8 cellular contexts compared by ENCODE assay signal in genomic region chr5:154756203-154756870, GRCh38. TPM values are rescaled to one million over a fixed set of nuclear protein-coding genes. Genes with fewer than 3 reads are reported as not detected.
A peak's percentile ranks its signal among the peaks of the same experiment; 100 is the strongest.
DNase-seq lines count a peak whose midpoint lies in the region; TF ChIP-seq lines count a peak whose summit lies in the region.

No MANE protein-coding gene starts in this region.

- WGBS in esophagus squamous epithelium, 2 donors = 0% methylated on average over 16 to 20 of the region's 48 CpGs
- WGBS in transverse colon (ENCODE audit: low coverage in 1 of 2), 2 donors = 0% methylated on average over 36 of the region's 48 CpGs; no CpG with 5 or more reads in 1 of the 2 donors

- H3K4me1 Mint-ChIP-seq in CD8-positive, alpha-beta memory T cell = peaks cover 57 to 61% (median 59%) of the 10 kb centered on the region in 3 donors
- H3K4me1 Mint-ChIP-seq in nephron progenitor cell = peaks cover 61% of the 10 kb centered on the region

- TF ChIP-seq POLR2A in esophagus squamous epithelium (IDR thresholded peaks at IDR 0.05) (no peak), transverse colon (IDR thresholded peaks at IDR 0.05) (peak; percentile 41)

- peaks cover 35% of the 10 kb centered on the region for H4K20me1 ChIP-seq in MM.1S (ENCODE audit: insufficient read depth, low read length)

- no peaks in the 10 kb centered on the region for H3K27me3 ChIP-seq in CD8-positive, alpha-beta memory T cell (ENCODE audit: insufficient read depth, low read length, poor library complexity, severe bottlenecking)
- H3K27me3 ChIP-seq in MM.1S (replicated peaks; ENCODE audit: insufficient read depth, low read length) (no peaks in the 10 kb centered on the region), esophagus squamous epithelium (no peaks in the 10 kb centered on the region), transverse colon (no peaks in the 10 kb centered on the region)

- in situ Hi-C loops in transverse colon (cut with MboI; ENCODE audit: low pct_ligation_motif_present in 1 of 4, low pct_unique_long_range_greater_than_20kb in 1 of 4, low sequenced_read_pairs in 3 of 4) = loop anchor here in 1 of 4 donors (10.0 kb wide), 1 partner anchor 98 kb away; the partner anchor contains the start of genes CNOT8 and FAXDC2

- peak overlapping the region; percentile 53 for H3K4me2 ChIP-seq in MM.1S (ENCODE audit: low read depth, low read length)

- peak overlapping the region; percentile 87 to 98 (median 96) for H3K27ac Mint-ChIP-seq in CD8-positive, alpha-beta memory T cell
- H3K27ac Mint-ChIP-seq in nephron progenitor cell = peak overlapping the region; percentile 93

- peak overlapping the region; percentile 23 for H2AFZ ChIP-seq in MM.1S (ENCODE audit: low read length)

- TF ChIP-seq EP300 in transverse colon (IDR thresholded peaks at IDR 0.05; ENCODE audit: low read depth) = no peak

- H3F3A ChIP-seq in MM.1S (ENCODE audit: insufficient read depth, low read length) = peaks cover 29% of the 10 kb centered on the region

- H3K4me1 ChIP-seq in CD8-positive, alpha-beta memory T cell (ENCODE audit: insufficient read depth, low read length) = peaks cover 50% of the 10 kb centered on the region
- H3K4me1 ChIP-seq in MM.1S (ENCODE audit: low read length) (peaks cover 41% of the 10 kb centered on the region), esophagus squamous epithelium (peaks cover 17 to 61% (median 51%) of the 10 kb centered on the region in 3 donors), transverse colon (peaks cover 15 to 55% (median 46%) of the 10 kb centered on the region in 4 donors)

- POLR2A ChIA-PET in CD8-positive, alpha-beta memory T cell (lab: Charles Lee) = no interaction called here

- no peaks in the 10 kb centered on the region for H3K36me3 ChIP-seq in CD8-positive, alpha-beta memory T cell (ENCODE audit: insufficient read depth, low read length)
- H3K36me3 ChIP-seq in MM.1S (replicated peaks; ENCODE audit: insufficient read depth, low read length) (no peaks in the 10 kb centered on the region), esophagus squamous epithelium (no peaks in the 10 kb centered on the region), transverse colon (no peaks in the 10 kb centered on the region)

- H3K79me2 ChIP-seq in MM.1S (ENCODE audit: low read length) = peaks cover 72% of the 10 kb centered on the region

- H3K9ac ChIP-seq in MM.1S (ENCODE audit: low read length) = peak overlapping the region; percentile 96

- peak; percentile 10 to 59 (median 31) for DNase-seq in CD8-positive, alpha-beta memory T cell
- DNase-seq in MM.1S (peak; percentile 40), esophagus squamous epithelium (lab: John Stamatoyannopoulos, UW) (no peak), nephron progenitor cell (peak; percentile 51), transverse colon (peak; percentile 60), SKM-1 treated with dmso at 0.1 percent for 144 hours (lab: John Stamatoyannopoulos, UW; ENCODE audit: unreplicated experiment) (no peak), NCI-H2196 treated with DMSO at 0.1 percent for 48 hours (lab: John Stamatoyannopoulos, UW; ENCODE audit: unreplicated experiment) (no peak)
- peak; percentile 64 for DNase-seq in activated T-cell treated with anti-CD3 and anti-CD28 coated beads, Interleukin-2, amount 50 U/mL, for 1 hour

- intact Hi-C loops in esophagus squamous epithelium (cut with DNase I) (loop anchor here (10.0 kb wide), 1 partner anchor 58 kb away; no protein-coding TSS in a partner anchor), transverse colon (cut with DNase I; ENCODE audit: low total_unique reads) (loop anchor here (5.0 kb wide), 2 partner anchors 74 to 101 kb away; partner anchors contain the start of gene CNOT8)

- H3K36me3 Mint-ChIP-seq in CD8-positive, alpha-beta memory T cell = peaks cover 0 to 12% (median 0%) of the 10 kb centered on the region in 3 donors
- no peaks in the 10 kb centered on the region for H3K36me3 Mint-ChIP-seq in nephron progenitor cell (ENCODE audit: low read depth)

- CTCF ChIA-PET in CD8-positive, alpha-beta memory T cell (lab: Charles Lee) = no interaction called here

- H3K9me3 Mint-ChIP-seq in CD8-positive, alpha-beta memory T cell = no peaks in the 10 kb centered on the region
- H3K9me3 Mint-ChIP-seq in nephron progenitor cell = no peaks in the 10 kb centered on the region

- TF ChIP-seq CTCF in MM.1S (IDR thresholded peaks at IDR 0.05; ENCODE audit: low read length) (no peak), esophagus squamous epithelium (IDR thresholded peaks at IDR 0.05) (no peak), nephron progenitor cell (IDR thresholded peaks at IDR 0.05) (no peak), transverse colon (IDR thresholded peaks at IDR 0.05) (no peak)

- H3K4me3 Mint-ChIP-seq in CD8-positive, alpha-beta memory T cell = peak overlapping the region; percentile 90 to 100 (median 96)
- H3K4me3 Mint-ChIP-seq in nephron progenitor cell = peak overlapping the region; percentile 96

- H3K4me3 ChIP-seq in CD8-positive, alpha-beta memory T cell (ENCODE audit: low read length) = peak overlapping the region; percentile 85
- H3K4me3 ChIP-seq in MM.1S (ENCODE audit: low read length) (peak overlapping the region; percentile 89), esophagus squamous epithelium (peak overlapping the region; percentile 75 to 100 (median 89)), transverse colon (peak overlapping the region; percentile 92 to 98 (median 98))

- H3K27ac ChIP-seq in CD8-positive, alpha-beta memory T cell (ENCODE audit: low read depth, low read length) = peak overlapping the region; percentile 93
- H3K27ac ChIP-seq in MM.1S (ENCODE audit: low read length) = peak overlapping the region; percentile 56
- peak overlapping the region; percentile 94 to 99 (median 99) for H3K27ac ChIP-seq in esophagus squamous epithelium
- H3K27ac ChIP-seq in transverse colon = peak overlapping the region; percentile 98 to 100 (median 99)

- no peaks in the 10 kb centered on the region for H3K9me3 ChIP-seq in CD8-positive, alpha-beta memory T cell (ENCODE audit: low read length)
- H3K9me3 ChIP-seq in MM.1S (replicated peaks; ENCODE audit: insufficient read depth, low read length) (no peaks in the 10 kb centered on the region), esophagus squamous epithelium (no peaks in the 10 kb centered on the region), transverse colon (no peaks in the 10 kb centered on the region)

- no peaks in the 10 kb centered on the region for H3K9me2 ChIP-seq in MM.1S (replicated peaks; ENCODE audit: insufficient read depth, low read length)

- no peaks in the 10 kb centered on the region for H3K27me3 Mint-ChIP-seq in CD8-positive, alpha-beta memory T cell
- peaks cover 4% of the 10 kb centered on the region for H3K27me3 Mint-ChIP-seq in nephron progenitor cell (ENCODE audit: low read depth, poor library complexity)

RNA-seq across cellular contexts. Expression of gene LARP1, which starts 1.2 kb away (rescaled TPM):
- total RNA-seq in CD8-positive, alpha-beta memory T cell = 100 to 1,000 TPM; 329 to 344 TPM
- 28.4 TPM for polyA plus RNA-seq in CD8-positive, alpha-beta memory T cell
- 100 to 1,000 TPM in 1 of 4 donors, 10 to 100 TPM in 3; 81.7 to 105 (median 95.2) TPM for total RNA-seq in esophagus squamous epithelium
- 100 to 1,000 TPM in 2 of 4 donors, 10 to 100 TPM in 2; 63.6 to 171 (median 105) TPM for total RNA-seq in transverse colon

Comparison
In these comparisons a context has a peak if more than half of its experiments do, and no peak if none do; other contexts are left out.
1. DNase-seq: peak in CD8-positive, alpha-beta memory T cell (5 of 5), MM.1S (single experiment), activated T-cell treated with anti-CD3 and anti-CD28 coated beads, Interleukin-2, amount 50 U/mL, for 1 hour (single experiment), nephron progenitor cell (single experiment) and transverse colon (single experiment); none in esophagus squamous epithelium (single experiment), SKM-1 treated with dmso at 0.1 percent for 144 hours (single experiment) and NCI-H2196 treated with DMSO at 0.1 percent for 48 hours (single experiment).
2. Peak in every context shown above with its lines, with median percentiles within 50 percentile points of each other: H3K27ac ChIP-seq and H3K4me3 ChIP-seq.